ENCODE assay signal across 20 cellular contexts in genomic region chr13:41107584-41108014, GRCh38.
"Had no signal": no experiment of that assay in that cellular context is flagged by ENCODE, and none has a peak within 500 bp of the region (broad histone marks: within the 10 kb centered on the region; RNA-seq: fewer than 3 reads in every experiment).

No MANE protein-coding gene starts in this region.

- H3K27me3 ChIP-seq: ascending aorta, esophagus squamous epithelium, heart left ventricle, suprapubic skin had no signal

- H3K9me3 ChIP-seq: ascending aorta, esophagus squamous epithelium, mucosa of descending colon, suprapubic skin had no signal

- DNase-seq: activated CD4-positive, alpha-beta T cell treated with anti-CD3 and anti-CD28 coated beads for 36 hours; activated CD8-positive, alpha-beta memory T cell treated with anti-CD3 and anti-CD28 coated beads, Interleukin-2, amount 50 U/mL, for 4 hours; activated CD8-positive, alpha-beta T cell treated with anti-CD3 and anti-CD28 coated beads for 36 hours; activated gamma-delta T cell treated with Interleukin-2 at 50 U/mL for 16 hours; activated T-cell treated with anti-CD3 and anti-CD28 coated beads, Interleukin-2, amount 50 U/mL, for 72 hours; esophagus squamous epithelium; foreskin fibroblast; heart left ventricle; immature natural killer cell; left colon; mucosa of descending colon; natural killer cell; stimulated activated CD4-positive, alpha-beta T cell treated with anti-CD3 and anti-CD28 coated beads, Interleukin-2, amount 100 ng/mL, for 48 hours; stimulated activated naive CD4-positive, alpha-beta T cell treated with Interleukin-2 at 50 U/mL for 16 hours; T-cell; T1000 had no signal

- H3K27ac ChIP-seq: ascending aorta, esophagus squamous epithelium, heart left ventricle, suprapubic skin, VCaP had no signal

- H3K4me1 ChIP-seq: ascending aorta, esophagus squamous epithelium, heart left ventricle, suprapubic skin had no signal

- H3K4me3 ChIP-seq: ascending aorta, esophagus squamous epithelium, heart left ventricle, lung, mucosa of descending colon, suprapubic skin had no signal

- H3K36me3 ChIP-seq: ascending aorta, esophagus squamous epithelium, heart left ventricle, suprapubic skin had no signal
